In the genomic region with DNA sequence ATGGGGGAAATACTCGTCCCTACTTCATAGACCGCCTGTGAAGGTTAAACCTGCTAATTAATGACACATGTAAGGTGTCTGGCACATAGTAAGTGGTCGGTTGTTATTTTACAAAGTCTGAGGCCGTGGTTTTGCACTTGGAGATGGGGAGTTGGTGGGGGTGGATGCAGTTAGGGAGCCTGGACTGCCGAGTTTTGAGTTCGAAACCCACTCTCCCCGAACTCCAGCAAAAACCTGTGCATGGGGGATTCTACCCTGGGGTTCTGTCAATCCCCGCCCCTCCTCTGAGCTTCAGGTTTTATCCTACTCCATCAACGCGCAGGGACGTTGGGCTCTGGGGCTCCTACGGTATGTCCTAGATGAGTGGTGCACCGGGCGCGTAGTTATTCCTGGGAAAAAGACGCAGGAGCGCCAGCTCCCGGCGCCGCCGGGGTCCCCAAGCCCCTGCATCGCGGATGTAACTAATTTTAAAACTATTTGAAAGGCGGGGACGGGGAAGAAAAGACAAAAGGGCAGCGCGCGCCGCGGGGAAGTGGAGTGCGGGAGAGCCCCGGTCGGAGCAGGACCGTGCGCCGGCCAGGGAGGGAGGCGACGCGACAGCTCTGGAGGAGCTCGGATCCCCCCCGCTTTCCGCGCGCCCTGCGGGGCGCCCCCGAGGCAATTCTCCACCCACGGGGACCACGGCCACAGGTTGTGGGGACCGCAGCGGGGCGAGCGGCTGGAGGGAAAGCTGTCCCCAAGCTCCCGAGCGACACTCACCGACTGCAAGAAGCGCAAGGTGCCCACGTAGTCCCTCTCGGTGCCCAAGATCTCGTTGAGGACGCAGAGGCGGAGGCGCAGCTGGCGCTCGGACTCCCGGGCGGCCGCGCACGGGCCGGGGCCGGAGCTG, we compare ENCODE assay signal across 8 cellular contexts. TPM values are rescaled to one million over a fixed set of nuclear protein-coding genes. Genes with fewer than 3 reads are reported as not detected.
DNase-seq lines count a peak whose midpoint lies in the region; ATAC-seq, FAIRE-seq and TF ChIP-seq lines count a peak whose summit lies in the region.

No MANE protein-coding gene starts in this region.

- peak; percentile 20 to 24 for ATAC-seq in stimulated activated naive B cell treated with anti-CD40 and anti-IgM and Interleukin-4, amounts not matched to agents 10 μg/mL and 1 μg/mL and 100 μg/mL, for 72 hours (replicated peaks)

- CTCF ChIA-PET in HEK293T (lab: Yijun Ruan, JAX), result interaction anchor here (1.2 kb wide), 1 partner anchor 170 kb away, joined by 3 read pairs; no protein-coding TSS in a partner anchor

- H3K4me1 Mint-ChIP-seq in astrocyte (ENCODE audit: low read depth, unreplicated experiment), result peaks cover 14% of the 10 kb centered on the region
- peaks cover 61 to 89% of the 10 kb centered on the region in 2 donors for H3K4me1 Mint-ChIP-seq in stimulated activated naive B cell treated with anti-CD40 and anti-IgM and Interleukin-4, amounts not matched to agents 10 μg/mL and 1 μg/mL and 100 μg/mL, for 72 hours

- peak overlapping the region; percentile 59 for H3K4me3 ChIP-seq in astrocyte (ENCODE audit: insufficient read depth, low read depth, low read length)
- no peak overlapping the region for H3K4me3 ChIP-seq in Karpas-422 (ENCODE audit: low read length)

- H3K79me2 ChIP-seq in astrocyte (ENCODE audit: insufficient read depth, low read length), result no peaks in the 10 kb centered on the region
- H3K79me2 ChIP-seq in Karpas-422 (ENCODE audit: low read length), result no peaks in the 10 kb centered on the region

- H3K9me2 ChIP-seq in Karpas-422 (replicated peaks; ENCODE audit: insufficient read depth, low read length), result no peaks in the 10 kb centered on the region

- H3K4me1 ChIP-seq in astrocyte (ENCODE audit: insufficient read depth, low read length), result peaks cover 32% of the 10 kb centered on the region
- peaks cover 5% of the 10 kb centered on the region for H3K4me1 ChIP-seq in Karpas-422 (ENCODE audit: low read length)

- H3K9me3 ChIP-seq in astrocyte (ENCODE audit: insufficient read depth, low read depth, low read length) (no peaks in the 10 kb centered on the region), Karpas-422 (ENCODE audit: low read length) (no peaks in the 10 kb centered on the region)

- peaks cover 25% of the 10 kb centered on the region for H3K27me3 Mint-ChIP-seq in astrocyte (ENCODE audit: low read depth, unreplicated experiment)
- no peaks in the 10 kb centered on the region for H3K27me3 Mint-ChIP-seq in stimulated activated naive B cell treated with anti-CD40 and anti-IgM and Interleukin-4, amounts not matched to agents 10 μg/mL and 1 μg/mL and 100 μg/mL, for 72 hours

- H3K36me3 ChIP-seq in astrocyte (ENCODE audit: insufficient read depth, low read length) (no peaks in the 10 kb centered on the region), Karpas-422 (ENCODE audit: insufficient read depth, low read length) (no peaks in the 10 kb centered on the region)

- no peak for TF ChIP-seq CTCF in astrocyte (IDR thresholded peaks at IDR 0.05; ENCODE audit: insufficient read depth, low read depth, low read length)

- H3K27me3 ChIP-seq in astrocyte (ENCODE audit: insufficient read depth, low read length) (no peaks in the 10 kb centered on the region), Karpas-422 (ENCODE audit: low read length) (no peaks in the 10 kb centered on the region)

- H2AFZ ChIP-seq in astrocyte (ENCODE audit: low read depth, low read length) (peak overlapping the region; percentile 73), Karpas-422 (ENCODE audit: low read length) (no peak overlapping the region)

- H3K36me3 Mint-ChIP-seq in astrocyte (ENCODE audit: low read depth, unreplicated experiment), result no peaks in the 10 kb centered on the region
- H3K36me3 Mint-ChIP-seq in stimulated activated naive B cell treated with anti-CD40 and anti-IgM and Interleukin-4, amounts not matched to agents 10 μg/mL and 1 μg/mL and 100 μg/mL, for 72 hours, result no peaks in the 10 kb centered on the region

- H3K9ac ChIP-seq in astrocyte (ENCODE audit: low read length), result peak overlapping the region; percentile 70
- no peak overlapping the region for H3K9ac ChIP-seq in Karpas-422 (ENCODE audit: low read length)

- POLR2A ChIA-PET in HEK293T (lab: Yijun Ruan, JAX), result interaction anchor here (1.0 to 1.2 kb wide), 3 partner anchors 14 to 115 kb away, joined by 3 to 4 read pairs (median 4); no protein-coding TSS in a partner anchor

- peaks cover 2% of the 10 kb centered on the region for H3K9me3 Mint-ChIP-seq in astrocyte (ENCODE audit: unreplicated experiment)
- no peaks in the 10 kb centered on the region for H3K9me3 Mint-ChIP-seq in stimulated activated naive B cell treated with anti-CD40 and anti-IgM and Interleukin-4, amounts not matched to agents 10 μg/mL and 1 μg/mL and 100 μg/mL, for 72 hours

- H3K4me3 Mint-ChIP-seq in astrocyte (ENCODE audit: unreplicated experiment), result peak overlapping the region; percentile 79
- peak overlapping the region; percentile 98 to 99 for H3K4me3 Mint-ChIP-seq in stimulated activated naive B cell treated with anti-CD40 and anti-IgM and Interleukin-4, amounts not matched to agents 10 μg/mL and 1 μg/mL and 100 μg/mL, for 72 hours

- peak overlapping the region; percentile 88 for H3K4me2 ChIP-seq in astrocyte (ENCODE audit: low read length)
- H3K4me2 ChIP-seq in Karpas-422 (ENCODE audit: low read depth, low read length, poor library complexity, severe bottlenecking), result no peak overlapping the region

- FAIRE-seq in astrocyte (lab: Jason Lieb, UNC), result no peak

- H3K27ac ChIP-seq in astrocyte (ENCODE audit: low read depth, low read length), result no peak overlapping the region
- no peak overlapping the region for H3K27ac ChIP-seq in Karpas-422 (ENCODE audit: low read length)

- H4K20me1 ChIP-seq in astrocyte (ENCODE audit: insufficient read depth, low read length) (peaks cover 5% of the 10 kb centered on the region), Karpas-422 (ENCODE audit: insufficient read depth, low read depth, low read length) (peaks cover 9% of the 10 kb centered on the region; the same call in 1 of the 2 replicates)

- no peak overlapping the region for H3K27ac Mint-ChIP-seq in astrocyte (ENCODE audit: unreplicated experiment)
- H3K27ac Mint-ChIP-seq in stimulated activated naive B cell treated with anti-CD40 and anti-IgM and Interleukin-4, amounts not matched to agents 10 μg/mL and 1 μg/mL and 100 μg/mL, for 72 hours, result peak overlapping the region; percentile 90

- DNase-seq in NCI-H1092 (lab: John Stamatoyannopoulos, UW), result peak; percentile 4
- DNase-seq in NCI-H1092 treated with DMSO at 0.1 percent for 48 hours (lab: John Stamatoyannopoulos, UW), result no peak
- peak; percentile 40 for DNase-seq in HEK293T (ENCODE audit: extremely low spot score)
- peak; percentile 50 for DNase-seq in NCI-H2171 treated with DMSO at 0.1 percent for 48 hours (lab: John Stamatoyannopoulos, UW)
- DNase-seq in astrocyte (ENCODE audit: low read depth), result no peak
- DNase-seq in kidney tubule cell (ENCODE audit: low spot score), result peak; percentile 17
- DNase-seq in stimulated activated naive B cell treated with anti-CD40 and anti-IgM and Interleukin-4, amounts not matched to agents 10 μg/mL and 1 μg/mL and 100 μg/mL, for 72 hours, result peak; percentile 37
- DNase-seq in Karpas-422, result no peak

TF ChIP-seq in HEK293T, 16 proteins besides CTCF, POLR2A, EP300 and RAD21:
- no peak for TF ChIP-seq HDGF (IDR thresholded peaks at IDR 0.05; ENCODE audit: borderline replicate concordance)
- no peak for TF ChIP-seq PKNOX1 (IDR thresholded peaks at IDR 0.05)
- no peak for TF ChIP-seq ZNF384 (IDR thresholded peaks at IDR 0.05)
- no peak for TF ChIP-seq ELF4 (IDR thresholded peaks at IDR 0.05)
- TF ChIP-seq FOXM1 (IDR thresholded peaks at IDR 0.05; ENCODE audit: borderline replicate concordance), result no peak
- TF ChIP-seq FOXA1 (IDR thresholded peaks at IDR 0.05), result no peak
- TF ChIP-seq CTBP1 (IDR thresholded peaks at IDR 0.05; ENCODE audit: borderline replicate concordance), result no peak
- no peak for TF ChIP-seq LEF1 (IDR thresholded peaks at IDR 0.05; ENCODE audit: borderline replicate concordance)
- no peak for TF ChIP-seq TARDBP (IDR thresholded peaks at IDR 0.05)
- TF ChIP-seq L3MBTL2 (conservative IDR thresholded peaks at IDR 0.05), result no peak
- TF ChIP-seq FOXK2 (IDR thresholded peaks at IDR 0.05), result no peak
- no peak for TF ChIP-seq SP1 (IDR thresholded peaks at IDR 0.05)
- TF ChIP-seq NFRKB (IDR thresholded peaks at IDR 0.05), result no peak
- TF ChIP-seq BHLHE40 (IDR thresholded peaks at IDR 0.05; ENCODE audit: borderline replicate concordance), result no peak
- no peak for TF ChIP-seq SUZ12 (IDR thresholded peaks at IDR 0.05)
- TF ChIP-seq ARNT (IDR thresholded peaks at IDR 0.05), result no peak

RNA-seq across cellular contexts. Expression of gene PREX1, which starts 0.7 kb away (rescaled TPM):
- total RNA-seq in astrocyte, result 2.0 and 3.5 TPM in 2 replicates
- not detected in 2 replicates for total RNA-seq in Karpas-422 (2014; rRNA removed; shearing (Covaris generic); ENCODE audit: low replicate concordance)

Comparison
In these comparisons a context has a peak if more than half of its experiments do, and no peak if none do; other contexts are left out.
1. DNase-seq: peak in NCI-H1092 (single experiment), HEK293T (single experiment), NCI-H2171 treated with DMSO at 0.1 percent for 48 hours (single experiment), kidney tubule cell (single experiment) and stimulated activated naive B cell treated with anti-CD40 and anti-IgM and Interleukin-4, amounts not matched to agents 10 μg/mL and 1 μg/mL and 100 μg/mL, for 72 hours (single experiment); none in NCI-H1092 treated with DMSO at 0.1 percent for 48 hours (single experiment), astrocyte (single experiment) and Karpas-422 (single experiment).